ENCODE assay signal across 18 cellular contexts in the genomic region with DNA sequence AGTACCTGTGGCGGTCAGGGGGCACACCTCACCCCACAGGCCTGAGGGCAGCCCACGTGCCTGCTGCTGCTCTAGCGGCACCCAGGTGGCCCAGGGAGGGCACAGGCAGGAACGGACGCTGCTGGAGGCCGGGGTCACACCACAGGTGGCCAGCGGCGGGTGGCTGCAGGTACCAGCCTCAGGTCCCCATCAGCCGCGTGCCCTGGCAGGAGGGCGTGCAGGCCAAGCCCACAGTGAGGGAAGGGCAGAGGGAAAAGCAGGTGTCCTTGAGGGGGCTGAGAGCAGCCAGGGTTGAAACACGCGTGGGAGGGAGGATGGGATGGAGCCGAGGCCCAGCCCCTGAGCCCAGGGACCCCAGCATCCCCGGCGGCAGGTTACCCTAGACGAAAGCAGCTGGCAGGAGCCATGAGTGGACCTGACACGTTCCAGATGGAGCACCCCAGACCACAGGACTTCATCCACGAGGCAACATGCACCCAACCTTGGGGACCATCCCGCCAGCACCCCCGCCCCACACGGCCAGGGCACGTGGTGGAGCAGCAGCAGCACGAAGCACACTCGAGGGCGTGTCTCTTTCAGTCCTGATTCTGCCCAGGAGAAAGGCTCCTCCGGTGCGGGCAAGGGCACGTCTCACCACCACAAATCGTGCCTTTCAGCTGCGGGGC. TPM values are rescaled to one million over a fixed set of nuclear protein-coding genes. Genes with fewer than 3 reads are reported as not detected.
A peak's percentile ranks its signal among the peaks of the same experiment; 100 is the strongest.
DNase-seq lines count a peak whose midpoint lies in the region; ATAC-seq and TF ChIP-seq lines count a peak whose summit lies in the region.
"Had no signal": no experiment of that assay in that cellular context is flagged by ENCODE, and none has a peak within 500 bp of the region (broad histone marks: within the 10 kb centered on the region; RNA-seq: fewer than 3 reads in every experiment).

No MANE protein-coding gene starts in this region.

- WGBS in thyroid gland, 2 donors = 94 to 99% methylated on average over 17 to 26 of the region's 31 CpGs

- H3K4me3 Mint-ChIP-seq in activated CD4-positive, alpha-beta memory T cell treated with anti-CD3 and anti-CD28 coated beads, Interleukin-2, amount 10 ng/mL, durations not matched to agents 7 days and 5 days = no peak overlapping the region
- H3K4me3 Mint-ChIP-seq in activated CD4-positive, alpha-beta memory T cell treated with anti-CD3 and anti-CD28 coated beads for 36 hours = no peak overlapping the region
- H3K4me3 Mint-ChIP-seq: activated CD4-positive, alpha-beta T cell treated with anti-CD3 and anti-CD28 coated beads, Interleukin-2, amount 10 ng/mL, durations not matched to agents 24 days and 14 days; activated T-helper 1 cell treated with anti-CD3 and anti-CD28 coated beads, Interleukin-12 subunit alpha, Interleukin-12 subunit beta, Interleukin-2, Interleukin-4 antibody, amounts not matched to agents 30 ng/mL and 10 ng/mL and 1 ng/mL, durations not matched to agents 14 hours and 24 hours and 36 hours had no signal

- H3K27me3 ChIP-seq in thyroid gland = no peaks in the 10 kb centered on the region

- H3K4me1 Mint-ChIP-seq in activated CD4-positive, alpha-beta memory T cell treated with anti-CD3 and anti-CD28 coated beads, Interleukin-2, amount 10 ng/mL, durations not matched to agents 7 days and 5 days = peaks cover 20% of the 10 kb centered on the region
- peaks cover 26% of the 10 kb centered on the region for H3K4me1 Mint-ChIP-seq in activated CD4-positive, alpha-beta memory T cell treated with anti-CD3 and anti-CD28 coated beads for 36 hours (ENCODE audit: low read depth)

- H3K27me3 Mint-ChIP-seq in activated CD4-positive, alpha-beta memory T cell treated with anti-CD3 and anti-CD28 coated beads, Interleukin-2, amount 10 ng/mL, durations not matched to agents 7 days and 5 days = no peaks in the 10 kb centered on the region
- H3K27me3 Mint-ChIP-seq in activated CD4-positive, alpha-beta memory T cell treated with anti-CD3 and anti-CD28 coated beads for 36 hours = no peaks in the 10 kb centered on the region
- H3K27me3 Mint-ChIP-seq: activated CD4-positive, alpha-beta T cell treated with anti-CD3 and anti-CD28 coated beads, Interleukin-2, amount 10 ng/mL, durations not matched to agents 24 days and 14 days; progenitor cell of endocrine pancreas had no signal

- ATAC-seq in left lobe of liver (no peak), HG03108 (IDR thresholded peaks at IDR 0.05; ENCODE audit: unreplicated experiment) (no peak)
- ATAC-seq: esophagus mucosa had no signal

- DNase-seq in activated CD4-positive, alpha-beta memory T cell treated with anti-CD3 and anti-CD28 coated beads, Interleukin-2, amount 10 ng/mL, durations not matched to agents 7 days and 5 days = no peak
- no peak for DNase-seq in activated CD4-positive, alpha-beta memory T cell treated with anti-CD3 and anti-CD28 coated beads for 36 hours
- peak; percentile 14 for DNase-seq in activated CD8-positive, alpha-beta memory T cell treated with anti-CD3 and anti-CD28 coated beads, Interleukin-2, amount 50 U/mL, for 4 hours
- DNase-seq in left lobe of liver (ENCODE audit: low spot score) (peak; percentile 47), thyroid gland (peak; percentile 1), cerebellar cortex (ENCODE audit: low spot score) (no peak), DMS153 (lab: John Stamatoyannopoulos, UW) (no peak)
- DNase-seq: 8988T; activated CD4-positive, alpha-beta T cell treated with anti-CD3 and anti-CD28 coated beads, Interleukin-2, amount 10 ng/mL, durations not matched to agents 24 days and 14 days; DND-41; NCI-H1105 treated with DMSO at 0.1 percent for 48 hours; NCI-H226; SIG-M5 had no signal

- TF ChIP-seq POLR2A in thyroid gland (IDR thresholded peaks at IDR 0.05) = no peak

- CTCF ChIA-PET in activated CD4-positive, alpha-beta memory T cell treated with anti-CD3 and anti-CD28 coated beads, Interleukin-2, amount 10 ng/mL, durations not matched to agents 7 days and 5 days (lab: Charles Lee) = no interaction called here
- CTCF ChIA-PET in activated CD4-positive, alpha-beta memory T cell treated with anti-CD3 and anti-CD28 coated beads for 36 hours (lab: Charles Lee) = no interaction called here

- H3K27ac Mint-ChIP-seq in activated CD4-positive, alpha-beta memory T cell treated with anti-CD3 and anti-CD28 coated beads, Interleukin-2, amount 10 ng/mL, durations not matched to agents 7 days and 5 days = peak overlapping the region; percentile 24
- H3K27ac Mint-ChIP-seq in activated CD4-positive, alpha-beta memory T cell treated with anti-CD3 and anti-CD28 coated beads for 36 hours = no peak overlapping the region
- H3K27ac Mint-ChIP-seq: activated CD4-positive, alpha-beta T cell treated with anti-CD3 and anti-CD28 coated beads, Interleukin-2, amount 10 ng/mL, durations not matched to agents 24 days and 14 days; activated T-helper 1 cell treated with anti-CD3 and anti-CD28 coated beads, Interleukin-12 subunit alpha, Interleukin-12 subunit beta, Interleukin-2, Interleukin-4 antibody, amounts not matched to agents 30 ng/mL and 10 ng/mL and 1 ng/mL, durations not matched to agents 14 hours and 24 hours and 36 hours; progenitor cell of endocrine pancreas had no signal

- H3K4me1 ChIP-seq in thyroid gland = peaks cover 22 to 29% of the 10 kb centered on the region in 2 donors

- no peaks in the 10 kb centered on the region for H3K36me3 ChIP-seq in thyroid gland

- intact Hi-C loops in activated CD4-positive, alpha-beta memory T cell treated with anti-CD3 and anti-CD28 coated beads for 36 hours (cut with micrococcal nuclease) = no loop called here
- intact Hi-C loops in thyroid gland (cut with DNase I) = no loop called here

- POLR2A ChIA-PET in activated CD4-positive, alpha-beta memory T cell treated with anti-CD3 and anti-CD28 coated beads, Interleukin-2, amount 10 ng/mL, durations not matched to agents 7 days and 5 days (lab: Charles Lee) = no interaction called here
- POLR2A ChIA-PET in activated CD4-positive, alpha-beta memory T cell treated with anti-CD3 and anti-CD28 coated beads for 36 hours (lab: Charles Lee) = no interaction called here

- no peaks in the 10 kb centered on the region for H3K9me3 Mint-ChIP-seq in activated CD4-positive, alpha-beta memory T cell treated with anti-CD3 and anti-CD28 coated beads, Interleukin-2, amount 10 ng/mL, durations not matched to agents 7 days and 5 days
- no peaks in the 10 kb centered on the region for H3K9me3 Mint-ChIP-seq in activated CD4-positive, alpha-beta memory T cell treated with anti-CD3 and anti-CD28 coated beads for 36 hours
- H3K9me3 Mint-ChIP-seq: activated CD4-positive, alpha-beta T cell treated with anti-CD3 and anti-CD28 coated beads, Interleukin-2, amount 10 ng/mL, durations not matched to agents 24 days and 14 days; activated T-helper 1 cell treated with anti-CD3 and anti-CD28 coated beads, Interleukin-12 subunit alpha, Interleukin-12 subunit beta, Interleukin-2, Interleukin-4 antibody, amounts not matched to agents 30 ng/mL and 10 ng/mL and 1 ng/mL, durations not matched to agents 14 hours and 24 hours and 36 hours had no signal

- TF ChIP-seq CTCF in thyroid gland (IDR thresholded peaks at IDR 0.05) = no peak

- no peak overlapping the region for H3K27ac ChIP-seq in thyroid gland
- H3K27ac ChIP-seq: KMS-11 had no signal

- H3K9me3 ChIP-seq in thyroid gland = no peaks in the 10 kb centered on the region

- peaks cover 6% of the 10 kb centered on the region for H3K36me3 Mint-ChIP-seq in activated CD4-positive, alpha-beta memory T cell treated with anti-CD3 and anti-CD28 coated beads, Interleukin-2, amount 10 ng/mL, durations not matched to agents 7 days and 5 days (ENCODE audit: low read depth)
- H3K36me3 Mint-ChIP-seq in activated CD4-positive, alpha-beta memory T cell treated with anti-CD3 and anti-CD28 coated beads for 36 hours = peaks cover 17% of the 10 kb centered on the region

- H3K4me3 ChIP-seq in thyroid gland (replicated peaks in 1 of 3) = no peak overlapping the region

RNA-seq across cellular contexts. Expression of a gene that starts 3.7 kb away (rescaled TPM):
- 10 to 100 TPM; 30.0 to 31.2 TPM for total RNA-seq in activated CD4-positive, alpha-beta memory T cell treated with anti-CD3 and anti-CD28 coated beads, Interleukin-2, amount 10 ng/mL, durations not matched to agents 7 days and 5 days
- 10 to 100 TPM; 29.2 to 30.3 TPM for total RNA-seq in activated CD4-positive, alpha-beta memory T cell treated with anti-CD3 and anti-CD28 coated beads for 36 hours
- 13.7 TPM for total RNA-seq in left lobe of liver
- total RNA-seq in thyroid gland = 10 to 100 TPM in 3 of 4 donors, 1 to 10 TPM in 1; 7.6 to 15.5 (median 12.2) TPM

Comparison
In these comparisons a context has a peak if more than half of its experiments do, and no peak if none do; other contexts are left out.
1. DNase-seq: peak in activated CD8-positive, alpha-beta memory T cell treated with anti-CD3 and anti-CD28 coated beads, Interleukin-2, amount 50 U/mL, for 4 hours (single experiment), left lobe of liver (single experiment) and thyroid gland (2 of 2); none in activated CD4-positive, alpha-beta memory T cell treated with anti-CD3 and anti-CD28 coated beads, Interleukin-2, amount 10 ng/mL, durations not matched to agents 7 days and 5 days (single experiment), activated CD4-positive, alpha-beta memory T cell treated with anti-CD3 and anti-CD28 coated beads for 36 hours (single experiment), cerebellar cortex (single experiment) and DMS153 (single experiment).